ENCODE assay signal across 11 cellular contexts in the genomic region with DNA sequence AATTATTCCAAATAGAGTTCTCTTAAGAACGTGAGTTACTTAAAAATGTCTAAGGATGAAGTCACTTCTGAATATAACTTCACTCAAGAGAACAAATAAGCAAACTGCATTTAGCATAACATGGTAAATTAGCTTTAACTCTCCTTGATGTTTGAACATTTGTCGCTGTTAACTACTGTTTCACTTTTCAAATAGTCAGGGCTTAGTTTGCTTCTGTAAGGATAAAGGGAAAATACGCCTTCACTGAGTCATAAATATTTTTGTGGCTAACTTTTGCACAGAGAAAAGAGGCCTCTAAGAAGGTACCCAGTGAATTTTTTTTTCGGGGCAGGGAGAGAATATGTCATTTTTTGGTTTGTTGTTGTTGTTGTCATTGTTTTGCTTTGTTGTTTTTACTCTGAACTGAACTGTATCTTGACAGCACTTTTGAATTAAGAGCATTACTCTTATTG. TPM values are rescaled to one million over a fixed set of nuclear protein-coding genes. Genes with fewer than 3 reads are reported as not detected.
DNase-seq lines count a peak whose midpoint lies in the region; ATAC-seq and TF ChIP-seq lines count a peak whose summit lies in the region.
"Had no signal": no experiment of that assay in that cellular context is flagged by ENCODE, and none has a peak within 500 bp of the region (broad histone marks: within the 10 kb centered on the region; RNA-seq: fewer than 3 reads in every experiment).

No MANE protein-coding gene starts in this region.

- ATAC-seq in activated CD4-positive, CD25-positive, alpha-beta regulatory T cell treated with anti-CD3 and anti-CD28 coated beads, Interleukin-2, amount 50 U/mL, for 24 hours, result peak; percentile 52 to 55
- peak in 1 of 2 donors; percentile 14 for ATAC-seq in stimulated activated naive B cell treated with anti-CD40 and anti-IgM and Interleukin-4, amounts not matched to agents 10 μg/mL and 1 μg/mL and 100 μg/mL, for 72 hours (replicated peaks)
- no peak for ATAC-seq in GM21360 (IDR thresholded peaks at IDR 0.05; ENCODE audit: unreplicated experiment)
- no peak for ATAC-seq in body of pancreas
- ATAC-seq: left lobe of liver had no signal

- H3K4me3 ChIP-seq in WI38 (ENCODE audit: low read depth, low read length) (peak overlapping the region; percentile 40), fibroblast of mammary gland (ENCODE audit: control insufficient read depth, low read depth, low read length) (no peak overlapping the region), body of pancreas (no peak overlapping the region)

- TF ChIP-seq POLR2A in body of pancreas (IDR thresholded peaks at IDR 0.05), result no peak

- intact Hi-C loops in body of pancreas (cut with DNase I), result no loop called here

- H3K4me1 ChIP-seq in body of pancreas, result peaks cover 9% of the 10 kb centered on the region

- H3K4me1 Mint-ChIP-seq in stimulated activated naive B cell treated with anti-CD40 and anti-IgM and Interleukin-4, amounts not matched to agents 10 μg/mL and 1 μg/mL and 100 μg/mL, for 72 hours, result peaks cover 54 to 90% of the 10 kb centered on the region in 2 donors

- peak overlapping the region; percentile 98 for H3K27ac Mint-ChIP-seq in stimulated activated naive B cell treated with anti-CD40 and anti-IgM and Interleukin-4, amounts not matched to agents 10 μg/mL and 1 μg/mL and 100 μg/mL, for 72 hours

- no peaks in the 10 kb centered on the region for H3K27me3 Mint-ChIP-seq in stimulated activated naive B cell treated with anti-CD40 and anti-IgM and Interleukin-4, amounts not matched to agents 10 μg/mL and 1 μg/mL and 100 μg/mL, for 72 hours

- no peaks in the 10 kb centered on the region for H3K9me3 ChIP-seq in body of pancreas

- H3K27ac ChIP-seq in body of pancreas, result no peak overlapping the region

- peaks cover 41 to 57% of the 10 kb centered on the region in 2 donors for H3K36me3 Mint-ChIP-seq in stimulated activated naive B cell treated with anti-CD40 and anti-IgM and Interleukin-4, amounts not matched to agents 10 μg/mL and 1 μg/mL and 100 μg/mL, for 72 hours

- H3K27me3 ChIP-seq in body of pancreas, result no peaks in the 10 kb centered on the region

- H3K4me3 Mint-ChIP-seq in stimulated activated naive B cell treated with anti-CD40 and anti-IgM and Interleukin-4, amounts not matched to agents 10 μg/mL and 1 μg/mL and 100 μg/mL, for 72 hours, result peak overlapping the region; percentile 86

- H3K9me3 Mint-ChIP-seq in stimulated activated naive B cell treated with anti-CD40 and anti-IgM and Interleukin-4, amounts not matched to agents 10 μg/mL and 1 μg/mL and 100 μg/mL, for 72 hours, result peaks cover 0 to 2% of the 10 kb centered on the region in 2 donors

- no peak for TF ChIP-seq CTCF in WI38 (IDR thresholded peaks at IDR 0.05; ENCODE audit: low read depth, low read length)
- no peak for TF ChIP-seq CTCF in fibroblast of mammary gland (conservative IDR thresholded peaks at IDR 0.05; ENCODE audit: control insufficient read depth, insufficient read depth, low read depth, low read length)
- no peak for TF ChIP-seq CTCF in body of pancreas (IDR thresholded peaks at IDR 0.05)

- no peaks in the 10 kb centered on the region for H3K36me3 ChIP-seq in body of pancreas (replicated peaks in 1 of 2; ENCODE audit: insufficient read depth in 1 of 2, low read depth in 2 of 2)

- no peak for DNase-seq in activated CD4-positive, CD25-positive, alpha-beta regulatory T cell (lab: John Stamatoyannopoulos, UW)
- DNase-seq in fibroblast of mammary gland (ENCODE audit: low read depth) (peak; percentile 61), NCI-H1930 (lab: John Stamatoyannopoulos, UW) (no peak), body of pancreas (no peak)
- no peak for DNase-seq in stimulated activated naive B cell treated with anti-CD40 and anti-IgM and Interleukin-4, amounts not matched to agents 10 μg/mL and 1 μg/mL and 100 μg/mL, for 72 hours
- DNase-seq: 8988T, T1000 had no signal

- WGBS in body of pancreas, 2 donors, result 71 to 86% methylated on average over 4 of the region's 4 CpGs

RNA-seq across cellular contexts. Expression of gene PTPN1, which starts 8.1 kb away (rescaled TPM):
- 10 to 100 TPM in 1 of 2 donors, 1 to 10 TPM in 1; 9.1 to 10.2 TPM for total RNA-seq in body of pancreas

Comparison
In these comparisons a context has a peak if more than half of its experiments do, and no peak if none do; other contexts are left out.
1. ATAC-seq: peak in activated CD4-positive, CD25-positive, alpha-beta regulatory T cell treated with anti-CD3 and anti-CD28 coated beads, Interleukin-2, amount 50 U/mL, for 24 hours (2 of 2); none in GM21360 (single experiment) and body of pancreas (single experiment).